27 cellular contexts compared by ENCODE assay signal in genomic region chr22:29434288-29434687, GRCh38. TPM values are rescaled to one million over a fixed set of nuclear protein-coding genes. Genes with fewer than 3 reads are reported as not detected.
DNase-seq lines count a peak whose midpoint lies in the region; FAIRE-seq and TF ChIP-seq lines count a peak whose summit lies in the region.
"Had no signal": no experiment of that assay in that cellular context is flagged by ENCODE, and none has a peak within 500 bp of the region (broad histone marks: within the 10 kb centered on the region; RNA-seq: fewer than 3 reads in every experiment).

No MANE protein-coding gene starts in this region.

- H3K4me2 ChIP-seq in H1 (ENCODE audit: insufficient read depth in 1 of 2, low read depth in 2 of 2, low read length in 2 of 2) = no peak overlapping the region

- H4K5ac ChIP-seq in H1 (ENCODE audit: insufficient read length, low read depth, low read length) = no peak overlapping the region

- H3K27ac ChIP-seq in H1 (ENCODE audit: low read depth, low read length) = no peak overlapping the region
- H3K27ac ChIP-seq in adrenal gland = no peak overlapping the region
- H3K27ac ChIP-seq: GM23248, HL-60 had no signal

- H3K23ac ChIP-seq in H1 (ENCODE audit: insufficient read length) = no peak overlapping the region

- CTCF ChIA-PET in H1 (lab: Charles Lee; ENCODE audit: partially characterized antibody) = interaction anchor here (1.2 kb wide), 1 partner anchor 36 kb away, joined by 3 read pairs; no protein-coding TSS in a partner anchor

- no peak overlapping the region for H2AFZ ChIP-seq in H1 (ENCODE audit: low read length)
- H2AFZ ChIP-seq: GM23248 had no signal

- H4K91ac ChIP-seq in H1 (replicated peaks; ENCODE audit: insufficient read length, low read length) = no peak overlapping the region

- no peaks in the 10 kb centered on the region for H3K79me2 ChIP-seq in H1 (ENCODE audit: control insufficient read depth in 1 of 2, insufficient read depth in 2 of 2, low read length in 2 of 2)

- no peak for TF ChIP-seq CTCF in H1 (IDR thresholded peaks at IDR 0.05; ENCODE audit: control extremely low read depth in 1 of 3, insufficient read depth in 1 of 3, low read depth in 1 of 3, low read length in 3 of 3)
- TF ChIP-seq CTCF in progenitor cell of endocrine pancreas (IDR thresholded peaks at IDR 0.05; ENCODE audit: unreplicated experiment) = no peak
- TF ChIP-seq CTCF in adrenal gland (IDR thresholded peaks at IDR 0.05) = no peak

- H3K9me3 Mint-ChIP-seq in progenitor cell of endocrine pancreas (ENCODE audit: low read depth) = no peaks in the 10 kb centered on the region
- H3K9me3 Mint-ChIP-seq: CD4-positive, CD25-positive, alpha-beta regulatory T cell; HFFc6 had no signal

- H3K14ac ChIP-seq in H1 (ENCODE audit: insufficient read length) = no peak overlapping the region

- H3K4me1 ChIP-seq in H1 (replicated peaks in 1 of 4; ENCODE audit: control insufficient read depth in 3 of 4, insufficient read depth in 4 of 4, low read length in 3 of 4) = peaks cover 0 to 4% (median 0%) of the 10 kb centered on the region in 4 experiments; a peak in 1 of 7 replicates
- no peaks in the 10 kb centered on the region for H3K4me1 ChIP-seq in adrenal gland (replicated peaks in 1 of 2)
- H3K4me1 ChIP-seq: BE2C had no signal

- no peak overlapping the region for H2BK15ac ChIP-seq in H1 (ENCODE audit: low read length)

- no peak overlapping the region for H2AK5ac ChIP-seq in H1 (ENCODE audit: low read depth, low read length)

- H3K4me1 Mint-ChIP-seq in progenitor cell of endocrine pancreas (ENCODE audit: low read depth) = peaks cover 22% of the 10 kb centered on the region
- H3K4me1 Mint-ChIP-seq: CD4-positive, CD25-positive, alpha-beta regulatory T cell had no signal

- no peak for FAIRE-seq in H1 (lab: Jason Lieb, UNC)
- FAIRE-seq: GM12878, H54 had no signal

- no peak for TF ChIP-seq EP300 in H1 (IDR thresholded peaks at IDR 0.05; ENCODE audit: borderline replicate concordance in 1 of 2, low read depth in 2 of 2, low read length in 2 of 2)

- no peaks in the 10 kb centered on the region for H3K36me3 Mint-ChIP-seq in progenitor cell of endocrine pancreas (ENCODE audit: insufficient read depth)
- H3K36me3 Mint-ChIP-seq: CD4-positive, CD25-positive, alpha-beta regulatory T cell had no signal

- H4K8ac ChIP-seq in H1 (ENCODE audit: extremely low read depth, insufficient read depth, low read length) = no peak overlapping the region

- H3K9me3 ChIP-seq in H1 (ENCODE audit: insufficient read depth in 2 of 2, low read depth in 1 of 2, low read length in 1 of 2) (no peaks in the 10 kb centered on the region), adrenal gland (replicated peaks in 1 of 3) (no peaks in the 10 kb centered on the region)
- H3K9me3 ChIP-seq: BE2C, Caco-2 had no signal

- TF ChIP-seq POLR2A in H1 (IDR thresholded peaks at IDR 0.05; ENCODE audit: control extremely low read depth in 1 of 2, low read depth in 2 of 2, low read length in 2 of 2) = no peak
- no peak for TF ChIP-seq POLR2A in adrenal gland (IDR thresholded peaks at IDR 0.05)

- no peaks in the 10 kb centered on the region for H3K23me2 ChIP-seq in H1 (ENCODE audit: low read depth, low read length)

- TF ChIP-seq RAD21 in H1 (IDR thresholded peaks at IDR 0.05 in 1 of 2, conservative IDR thresholded peaks at IDR 0.05 in 1 of 2; ENCODE audit: low read depth in 2 of 2, low read length in 2 of 2) = no peak

- H3K36me3 ChIP-seq in H1 (ENCODE audit: control insufficient read depth in 2 of 4, insufficient read depth in 4 of 4, low read length in 3 of 4) (no peaks in the 10 kb centered on the region), adrenal gland (replicated peaks in 1 of 2) (no peaks in the 10 kb centered on the region)
- H3K36me3 ChIP-seq: BE2C had no signal

- H3K56ac ChIP-seq in H1 (replicated peaks; ENCODE audit: insufficient read length, low read depth, low read length) = no peak overlapping the region

- intact Hi-C loops in adrenal gland (cut with DNase I) = no loop called here

- no peaks in the 10 kb centered on the region for H3K79me1 ChIP-seq in H1 (ENCODE audit: low read depth, low read length)

- H3K27ac Mint-ChIP-seq in progenitor cell of endocrine pancreas = peak overlapping the region; percentile 16
- H3K27ac Mint-ChIP-seq: CD4-positive, CD25-positive, alpha-beta regulatory T cell; HFFc6 had no signal

- POLR2A ChIA-PET in H1 (lab: Charles Lee; ENCODE audit: partially characterized antibody) = no interaction called here

- no peak overlapping the region for H2BK12ac ChIP-seq in H1 (ENCODE audit: low read depth, low read length)

- no peak overlapping the region for H3K4me3 Mint-ChIP-seq in progenitor cell of endocrine pancreas (ENCODE audit: low read depth)
- H3K4me3 Mint-ChIP-seq: CD4-positive, CD25-positive, alpha-beta regulatory T cell; HFFc6 had no signal

- H3K18ac ChIP-seq in H1 (ENCODE audit: extremely low read depth, low read length) = no peak overlapping the region

- no peaks in the 10 kb centered on the region for H4K20me1 ChIP-seq in H1 (replicated peaks in 1 of 2; ENCODE audit: control insufficient read depth in 1 of 2, insufficient read depth in 2 of 2, low read length in 2 of 2)

- H2BK20ac ChIP-seq in H1 (ENCODE audit: low read length) = 0 out of 2 replicates have a peak overlapping the region, but pooled peaks have one; percentile 17

- DNase-seq in NCI-H146 (lab: John Stamatoyannopoulos, UW) (peak; percentile 15), NCI-H146 treated with DMSO at 0.1 percent for 48 hours (lab: John Stamatoyannopoulos, UW; ENCODE audit: unreplicated experiment) (no peak), NCI-H82 (lab: John Stamatoyannopoulos, UW) (peak; percentile 62), H1 (ENCODE audit: low read depth in 1 of 2, low spot score in 2 of 2) (no peak), progenitor cell of endocrine pancreas (ENCODE audit: low spot score, unreplicated experiment) (no peak), adrenal gland (no peak), NCI-H526 (lab: John Stamatoyannopoulos, UW) (no peak), NCI-H1436 (lab: John Stamatoyannopoulos, UW) (no peak)
- DNase-seq: ACHN; BE2C; C1 segment of cervical spinal cord; Caco-2; CD4-positive, CD25-positive, alpha-beta regulatory T cell; DMS153; DND-41; EL; GM23248; HCEC 1CT; HFFc6; IMR-90; KBM-7 had no signal

- no peak overlapping the region for H2BK5ac ChIP-seq in H1 (ENCODE audit: low read depth, low read length)

- WGBS in H1 (ENCODE audit: extremely low coverage in 1 of 2, insufficient coverage in 1 of 2, insufficient read length in 1 of 2, insufficient replicate concordance in 2 of 2, low coverage in 1 of 2, low lambda C conversion rate in 2 of 2, missing lambda C conversion rate in 1 of 2), 2 experiments = 88% methylated on average over 7 of the region's 7 CpGs; no CpG with 5 or more reads in 1 of the 2 experiments
- 86 to 91% (median 88%) methylated on average over 7 of the region's 7 CpGs for WGBS in adrenal gland, 4 donors

- no peak overlapping the region for H2BK120ac ChIP-seq in H1 (replicated peaks; ENCODE audit: low read depth, low read length)

- H3K27me3 Mint-ChIP-seq in progenitor cell of endocrine pancreas = no peaks in the 10 kb centered on the region

- H3K4ac ChIP-seq in H1 (replicated peaks; ENCODE audit: insufficient read length, low read depth, low read length) = no peak overlapping the region

- H3K9ac ChIP-seq in H1 (replicated peaks in 1 of 4; ENCODE audit: extremely low read depth in 1 of 4, low read depth in 3 of 4, low read length in 3 of 4) = no peak overlapping the region
- H3K9ac ChIP-seq: GM23248 had no signal

- H3K4me3 ChIP-seq in H1 (ENCODE audit: extremely low read depth in 1 of 4, insufficient read depth in 2 of 4, low read depth in 3 of 4, low read length in 4 of 4) = no peak overlapping the region
- no peak overlapping the region for H3K4me3 ChIP-seq in adrenal gland
- H3K4me3 ChIP-seq: GM12878, GM23248 had no signal

- H3K27me3 ChIP-seq in H1 (replicated peaks in 1 of 4; ENCODE audit: control insufficient read depth in 3 of 4, extremely low read depth in 1 of 4, insufficient read depth in 3 of 4, low read length in 3 of 4) (no peaks in the 10 kb centered on the region), adrenal gland (no peaks in the 10 kb centered on the region)
- H3K27me3 ChIP-seq: BE2C had no signal

RNA-seq across cellular contexts. Expression of gene RFPL1, which starts 4.1 kb away (rescaled TPM):
- not detected in 2 replicates for total RNA-seq in H1 (2021; fragmentation: NEBNext Ultra II Directional; extraction: Animal tissue kit (Norgen Biotek cat#: 25700))
- polyA plus RNA-seq in H1 (2011; rRNA removed) (not detected in 2 replicates), adrenal gland (not detected)
- not detected for polyA plus RNA-seq in H1 (2011; cell fraction: cytosol; rRNA removed)
- not detected for polyA plus RNA-seq in H1 (2011; cell fraction: nucleus; rRNA removed)
- polyA plus RNA-seq in H1 (2012, experiment 1 of 2) = 0.31 TPM in 1 of 4 replicates, not detected in the others
- polyA plus RNA-seq in H1 (2012, experiment 2 of 2) = not detected
- polyA plus RNA-seq in H1 (2013, experiment 1 of 2) = not detected
- not detected for polyA plus RNA-seq in H1 (2013, experiment 2 of 2)
- not detected in 2 replicates for polyA minus RNA-seq in H1 (2011; rRNA and poly(A)+ RNA removed)
- not detected for polyA minus RNA-seq in H1 (2011; cell fraction: cytosol; rRNA and poly(A)+ RNA removed)
- not detected for polyA minus RNA-seq in H1 (2011; cell fraction: nucleus; rRNA and poly(A)+ RNA removed)
- total RNA-seq in progenitor cell of endocrine pancreas (0.22 TPM in 1 of 2 replicates, not detected in the other), adrenal gland (not detected)
- total RNA-seq: A172; Caco-2; CD4-positive, CD25-positive, alpha-beta regulatory T cell; G401; GM12878; GM23248; HFFc6; HT1080; IMR-90 had no signal
- polyA plus RNA-seq: CD4-positive, CD25-positive, alpha-beta regulatory T cell; GM23248; IMR-90 had no signal

RNA-seq across cellular contexts. Expression of gene NEFH, which starts 45.7 kb away (rescaled TPM):
- total RNA-seq in H1 (2021; fragmentation: NEBNext Ultra II Directional; extraction: Animal tissue kit (Norgen Biotek cat#: 25700)) = 2.0 and 2.3 TPM in 2 replicates
- polyA plus RNA-seq in H1 (2011; rRNA removed) (0.57 and 0.74 TPM in 2 replicates), adrenal gland (10 to 100 TPM; 11.9 to 81.1 (median 19.5) TPM)
- polyA plus RNA-seq in H1 (2011; cell fraction: cytosol; rRNA removed) = 2.0 TPM
- polyA plus RNA-seq in H1 (2011; cell fraction: nucleus; rRNA removed) = 1.9 TPM
- 1.9 to 2.2 TPM (median 2.0 TPM) in 4 replicates for polyA plus RNA-seq in H1 (2012, experiment 1 of 2)
- polyA plus RNA-seq in H1 (2012, experiment 2 of 2) = 0.39 TPM
- polyA plus RNA-seq in H1 (2013, experiment 1 of 2) = 2.6 TPM
- polyA plus RNA-seq in H1 (2013, experiment 2 of 2) = 2.8 TPM
- 1.3 and 1.5 TPM in 2 replicates for polyA minus RNA-seq in H1 (2011; rRNA and poly(A)+ RNA removed)
- 1.3 TPM for polyA minus RNA-seq in H1 (2011; cell fraction: cytosol; rRNA and poly(A)+ RNA removed)
- polyA minus RNA-seq in H1 (2011; cell fraction: nucleus; rRNA and poly(A)+ RNA removed) = 2.7 TPM
- total RNA-seq in progenitor cell of endocrine pancreas (0.69 and 0.80 TPM in 2 replicates), adrenal gland (10 to 100 TPM; 18.6 to 35.6 (median 22.0) TPM)
- total RNA-seq: A172, Caco-2, HFFc6, HT1080 had no signal

RNA-seq across cellular contexts. Expression of gene AP1B1, which starts 45.9 kb away (rescaled TPM):
- total RNA-seq in H1 (2021; fragmentation: NEBNext Ultra II Directional; extraction: Animal tissue kit (Norgen Biotek cat#: 25700)) = 63.5 and 64.2 TPM in 2 replicates
- polyA plus RNA-seq in H1 (2011; rRNA removed) = 86.8 and 137 TPM in 2 replicates
- 55.7 TPM for polyA plus RNA-seq in H1 (2011; cell fraction: cytosol; rRNA removed)
- 105 TPM for polyA plus RNA-seq in H1 (2011; cell fraction: nucleus; rRNA removed)
- 46.9 to 68.6 TPM (median 62.0 TPM) in 4 replicates for polyA plus RNA-seq in H1 (2012, experiment 1 of 2)
- polyA plus RNA-seq in H1 (2012, experiment 2 of 2) = 57.3 TPM
- polyA plus RNA-seq in H1 (2013, experiment 1 of 2) = 35.3 TPM
- 32.6 TPM for polyA plus RNA-seq in H1 (2013, experiment 2 of 2)
- 129 and 144 TPM in 2 replicates for polyA minus RNA-seq in H1 (2011; rRNA and poly(A)+ RNA removed)
- polyA minus RNA-seq in H1 (2011; cell fraction: cytosol; rRNA and poly(A)+ RNA removed) = 61.7 TPM
- 48.3 TPM for polyA minus RNA-seq in H1 (2011; cell fraction: nucleus; rRNA and poly(A)+ RNA removed)
- total RNA-seq in progenitor cell of endocrine pancreas = 59.6 and 60.3 TPM in 2 replicates
- 100 to 1,000 TPM; 100 to 190 (median 121) TPM for total RNA-seq in adrenal gland
- polyA plus RNA-seq in adrenal gland = 10 to 100 TPM; 47.6 to 69.5 (median 55.8) TPM

Comparison
In these comparisons a context has a peak if more than half of its experiments do, and no peak if none do; other contexts are left out.
1. DNase-seq: peak in NCI-H146 (single experiment) and NCI-H82 (single experiment); none in NCI-H146 treated with DMSO at 0.1 percent for 48 hours (single experiment), H1 (0 of 2), progenitor cell of endocrine pancreas (single experiment), adrenal gland (0 of 7), NCI-H526 (0 of 2) and NCI-H1436 (single experiment).